In genomic region chr6:17485946-17486345, GRCh38 we compare ENCODE assay signal across 16 cellular contexts.
"Had no signal": no experiment of that assay in that cellular context is flagged by ENCODE, and none has a peak within 500 bp of the region (broad histone marks: within the 10 kb centered on the region; RNA-seq: fewer than 3 reads in every experiment).

No MANE protein-coding gene starts in this region.

- H3K27ac ChIP-seq: KMS-11, RWPE1, SJCRH30 had no signal

- H3K9me3 ChIP-seq: SJCRH30 had no signal

- DNase-seq: IMR-90, Kasumi-1, MM.1S, NCI-H1436, NCI-H187, NCI-H2029, NCI-H2081 treated with DMSO at 0.1 percent for 48 hours, NCI-H226, NCI-H510A, NCI-H524 treated with DMSO at 0.1 percent for 48 hours, NCI-H774, SHP77 treated with DMSO at 0.1 percent for 48 hours, SJCRH30 had no signal

- ATAC-seq: SK-N-SH treated with all-trans-retinoic acid at 6 μM for 48 hours had no signal

- H3K36me3 ChIP-seq: SJCRH30 had no signal

- H3K4me3 ChIP-seq: SJCRH30 had no signal

- H3K27me3 ChIP-seq: SJCRH30 had no signal
